14 cellular contexts compared by ENCODE assay signal in the genomic region with DNA sequence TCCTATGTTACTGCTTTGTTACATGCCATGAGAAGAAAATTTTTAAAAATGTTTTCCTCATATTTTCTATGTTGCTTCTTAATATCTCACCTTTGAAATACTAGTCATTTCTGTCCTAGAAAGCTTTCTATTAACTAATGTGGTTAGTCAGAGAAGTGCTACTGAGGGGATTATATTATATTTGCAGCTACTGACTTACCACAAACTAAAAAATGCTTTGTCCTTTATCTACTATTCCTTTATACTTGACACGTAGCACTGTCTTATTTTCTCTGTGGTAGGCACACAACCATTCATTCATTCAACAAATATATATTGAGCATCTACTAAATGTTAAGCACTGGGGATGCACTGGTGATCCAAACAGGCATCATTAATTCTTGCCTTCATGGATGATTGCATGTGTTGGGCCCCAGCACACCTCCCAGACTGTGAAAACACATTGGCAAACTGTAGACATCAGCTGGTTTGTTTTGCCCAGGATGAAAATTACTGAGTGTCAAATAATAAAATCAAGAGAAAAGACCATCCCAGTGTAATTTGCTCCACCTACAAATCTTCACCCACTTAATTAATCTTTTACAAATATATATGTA.
DNase-seq lines count a peak whose midpoint lies in the region; ATAC-seq lines count a peak whose summit lies in the region.
"Had no signal": no experiment of that assay in that cellular context is flagged by ENCODE, and none has a peak within 500 bp of the region (broad histone marks: within the 10 kb centered on the region; RNA-seq: fewer than 3 reads in every experiment).

No MANE protein-coding gene starts in this region.

- DNase-seq in DMS 273 (lab: John Stamatoyannopoulos, UW; ENCODE audit: unreplicated experiment), result peak; percentile 17
- DNase-seq in DMS 273 treated with DMSO at 0.1 percent for 48 hours (lab: John Stamatoyannopoulos, UW), result no peak
- no peak for DNase-seq in activated CD4-positive, alpha-beta T cell treated with anti-CD3 and anti-CD28 coated beads, Interleukin-2, amount 50 U/mL, for 4 hours
- no peak for DNase-seq in activated CD4-positive, alpha-beta T cell treated with anti-CD3 and anti-CD28 coated beads, Interleukin-2, amount 50 U/mL, for 48 hours
- no peak for DNase-seq in putamen (ENCODE audit: low spot score)
- DNase-seq in NCI-H187 (lab: John Stamatoyannopoulos, UW), result no peak
- DNase-seq: activated CD4-positive, CD25-positive, alpha-beta regulatory T cell treated with anti-CD3 and anti-CD28 coated beads, Interleukin-2, amount 50 U/mL, for 72 hours; activated naive CD8-positive, alpha-beta T cell treated with anti-CD3 and anti-CD28 coated beads for 36 hours; CD4-positive, CD25-positive, alpha-beta regulatory T cell; endodermal cell; stimulated activated naive CD8-positive, alpha-beta T cell treated with anti-CD3 and anti-CD28 coated beads, Interleukin-15, Interleukin-2, amounts not matched to agents 100 U/mL and 50 U/mL, for 24 hours had no signal

- ATAC-seq in HG02642 (IDR thresholded peaks at IDR 0.05; ENCODE audit: poor library complexity, unreplicated experiment) (peak; percentile 59), HG03378 (IDR thresholded peaks at IDR 0.05; ENCODE audit: unreplicated experiment) (peak; percentile 93)
- ATAC-seq: Right ventricle myocardium inferior; stimulated activated naive CD8-positive, alpha-beta T cell treated with anti-CD3 and anti-CD28 coated beads, Interleukin-15, Interleukin-2, amounts not matched to agents 100 U/mL and 50 U/mL, for 24 hours had no signal
